ENCODE assay signal across 8 cellular contexts in the genomic region with DNA sequence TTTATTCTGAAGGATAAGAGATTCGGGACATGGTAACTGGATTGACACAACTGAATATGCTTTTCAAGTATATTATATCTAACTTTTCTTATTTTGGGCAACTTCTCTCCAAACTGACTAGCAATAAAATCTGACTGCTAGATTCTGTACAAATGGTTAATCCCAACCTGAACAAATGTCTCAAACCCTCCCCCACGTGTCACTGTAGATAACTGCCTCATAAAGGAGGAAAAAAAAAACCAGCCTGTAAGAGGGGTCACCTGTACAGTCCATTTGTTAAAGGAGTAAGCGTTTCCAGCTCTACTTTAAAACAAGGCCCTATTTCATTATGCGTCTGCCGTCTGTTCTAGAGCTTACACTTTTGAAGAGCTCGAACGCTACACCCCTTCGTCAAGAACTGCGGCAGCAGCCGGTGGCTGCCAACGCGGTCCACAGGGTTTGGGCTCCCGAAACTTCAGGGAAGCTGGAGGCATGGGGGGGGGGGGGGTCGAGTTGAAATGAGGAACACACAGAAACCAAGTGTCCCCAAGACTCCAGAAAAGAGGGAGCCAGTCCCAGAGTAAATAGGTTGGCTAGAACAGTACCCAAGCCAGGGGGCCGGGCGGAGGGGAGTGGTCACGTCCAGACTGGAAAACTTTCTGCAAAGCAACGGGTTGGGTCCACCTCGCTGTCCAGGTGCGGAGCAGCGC. TPM values are rescaled to one million over a fixed set of nuclear protein-coding genes. Genes with fewer than 3 reads are reported as not detected.
DNase-seq lines count a peak whose midpoint lies in the region; ATAC-seq, FAIRE-seq and TF ChIP-seq lines count a peak whose summit lies in the region.

No MANE protein-coding gene starts in this region.

- peaks cover 3% of the 10 kb centered on the region; the same call in 1 of the 2 replicates for H3K79me1 ChIP-seq in H1 (ENCODE audit: low read depth, low read length)

- H3K27me3 ChIP-seq in CD4-positive, CD25-positive, alpha-beta regulatory T cell (ENCODE audit: control insufficient read depth, insufficient read depth, low read length) = no peaks in the 10 kb centered on the region
- H3K27me3 ChIP-seq in Peyer's patch (no peaks in the 10 kb centered on the region), H1 (replicated peaks in 1 of 4; ENCODE audit: control insufficient read depth in 3 of 4, extremely low read depth in 1 of 4, insufficient read depth in 3 of 4, low read length in 3 of 4) (no peaks in the 10 kb centered on the region)

- H3K18ac ChIP-seq in H1 (ENCODE audit: extremely low read depth, low read length) = peak overlapping the region; percentile 97; the same call in 1 of the 2 replicates

- peak overlapping the region; percentile 44 for H4K91ac ChIP-seq in H1 (replicated peaks; ENCODE audit: insufficient read length, low read length)

- peak in 1 of 3 donors; percentile 12 for DNase-seq in CD4-positive, CD25-positive, alpha-beta regulatory T cell
- DNase-seq in Peyer's patch (peak in 1 of 3 donors; percentile 56), H1 (ENCODE audit: low read depth in 1 of 2, low spot score in 2 of 2) (no peak), mucosa of descending colon (no peak), GOT3 (lab: John Stamatoyannopoulos, UW) (no peak), ecto neural progenitor cell (ENCODE audit: low spot score) (no peak)

- no peak for FAIRE-seq in H1 (lab: Jason Lieb, UNC)

- peak overlapping the region; percentile 90 for H3K27ac ChIP-seq in CD4-positive, CD25-positive, alpha-beta regulatory T cell (ENCODE audit: insufficient read depth, low read length, poor library complexity, severe bottlenecking)
- peak overlapping the region; percentile 93 to 97 (median 96) for H3K27ac ChIP-seq in Peyer's patch
- peak overlapping the region; percentile 97 for H3K27ac ChIP-seq in H1 (ENCODE audit: low read depth, low read length)

- H3K14ac ChIP-seq in H1 (ENCODE audit: insufficient read length) = no peak overlapping the region

- H2BK120ac ChIP-seq in H1 (replicated peaks; ENCODE audit: low read depth, low read length) = no peak overlapping the region

- no peak for TF ChIP-seq RAD21 in H1 (IDR thresholded peaks at IDR 0.05 in 1 of 2, conservative IDR thresholded peaks at IDR 0.05 in 1 of 2; ENCODE audit: low read depth in 2 of 2, low read length in 2 of 2)

- peak overlapping the region; percentile 83 for H3K4me3 ChIP-seq in CD4-positive, CD25-positive, alpha-beta regulatory T cell (ENCODE audit: low read depth, low read length)
- H3K4me3 ChIP-seq in Peyer's patch (peak overlapping the region; percentile 86 to 94 (median 92)), H1 (ENCODE audit: extremely low read depth in 1 of 4, insufficient read depth in 2 of 4, low read depth in 3 of 4, low read length in 4 of 4) (peak overlapping the region; percentile 80 to 99 (median 94)), mucosa of descending colon (peak overlapping the region; percentile 84)

- peaks cover 46% of the 10 kb centered on the region for H3K4me1 ChIP-seq in CD4-positive, CD25-positive, alpha-beta regulatory T cell (ENCODE audit: control insufficient read depth, insufficient read depth, low read length, poor library complexity, severe bottlenecking)
- H3K4me1 ChIP-seq in Peyer's patch (peaks cover 0 to 28% (median 3%) of the 10 kb centered on the region in 4 donors), H1 (replicated peaks in 1 of 4; ENCODE audit: control insufficient read depth in 3 of 4, insufficient read depth in 4 of 4, low read length in 3 of 4) (peaks cover 0 to 3% (median 0%) of the 10 kb centered on the region in 4 experiments; a peak in 2 of 7 replicates), mucosa of descending colon (ENCODE audit: low read depth) (peaks cover 28% of the 10 kb centered on the region)

- H3K23ac ChIP-seq in H1 (ENCODE audit: insufficient read length) = no peak overlapping the region

- H3K23me2 ChIP-seq in H1 (ENCODE audit: low read depth, low read length) = peaks cover 3% of the 10 kb centered on the region; the same call in 1 of the 2 replicates

- WGBS in H1 (ENCODE audit: extremely low coverage in 1 of 2, insufficient coverage in 1 of 2, insufficient read length in 1 of 2, insufficient replicate concordance in 2 of 2, low coverage in 1 of 2, low lambda C conversion rate in 2 of 2, missing lambda C conversion rate in 1 of 2), 2 experiments = 9% methylated on average over 19 of the region's 21 CpGs; no CpG with 5 or more reads in 1 of the 2 experiments

- POLR2A ChIA-PET in H1 (lab: Charles Lee; ENCODE audit: partially characterized antibody) = interaction anchor here (0.9 to 2.9 kb wide), 9 partner anchors 9 to 180 kb away, joined by 3 to 21 read pairs (median 5); a partner anchor contains a TSS

- no peak overlapping the region for H2BK20ac ChIP-seq in H1 (ENCODE audit: low read length)

- peak overlapping the region; percentile 67 to 93 (median 92) for H3K27ac Mint-ChIP-seq in CD4-positive, CD25-positive, alpha-beta regulatory T cell

- peaks cover 40 to 68% (median 55%) of the 10 kb centered on the region in 4 donors for H3K4me1 Mint-ChIP-seq in CD4-positive, CD25-positive, alpha-beta regulatory T cell

- H3K9me3 Mint-ChIP-seq in CD4-positive, CD25-positive, alpha-beta regulatory T cell = peaks cover 0 to 3% (median 0%) of the 10 kb centered on the region in 7 donors

- peak overlapping the region; percentile 98 for H4K8ac ChIP-seq in H1 (ENCODE audit: extremely low read depth, insufficient read depth, low read length)

- peak overlapping the region; percentile 72 to 79 for H3K4me2 ChIP-seq in H1 (ENCODE audit: insufficient read depth in 1 of 2, low read depth in 2 of 2, low read length in 2 of 2)

- H3K4ac ChIP-seq in H1 (replicated peaks; ENCODE audit: insufficient read length, low read depth, low read length) = peak overlapping the region; percentile 57

- peak overlapping the region; percentile 90 for H4K5ac ChIP-seq in H1 (ENCODE audit: insufficient read length, low read depth, low read length)

- H2BK12ac ChIP-seq in H1 (ENCODE audit: low read depth, low read length) = no peak overlapping the region

- H3K27me3 Mint-ChIP-seq in CD4-positive, CD25-positive, alpha-beta regulatory T cell = no peaks in the 10 kb centered on the region

- peak overlapping the region; percentile 76 for H2BK5ac ChIP-seq in H1 (ENCODE audit: low read depth, low read length)

- TF ChIP-seq CTCF in Peyer's patch (IDR thresholded peaks at IDR 0.05) = no peak
- no peak for TF ChIP-seq CTCF in H1 (IDR thresholded peaks at IDR 0.05; ENCODE audit: control extremely low read depth in 1 of 3, insufficient read depth in 1 of 3, low read depth in 1 of 3, low read length in 3 of 3)
- no peak for TF ChIP-seq CTCF in mucosa of descending colon (IDR thresholded peaks at IDR 0.05)

- H3K9me3 ChIP-seq in CD4-positive, CD25-positive, alpha-beta regulatory T cell (ENCODE audit: control insufficient read depth in 2 of 2, low read length in 2 of 2) = no peaks in the 10 kb centered on the region
- H3K9me3 ChIP-seq in Peyer's patch = no peaks in the 10 kb centered on the region
- no peaks in the 10 kb centered on the region for H3K9me3 ChIP-seq in H1 (ENCODE audit: insufficient read depth in 2 of 2, low read depth in 1 of 2, low read length in 1 of 2)
- no peaks in the 10 kb centered on the region for H3K9me3 ChIP-seq in mucosa of descending colon

- ATAC-seq in CD4-positive, CD25-positive, alpha-beta regulatory T cell (ENCODE audit: low read depth in 2 of 2) = peak; percentile 26 to 34
- ATAC-seq in GM19351 (IDR thresholded peaks at IDR 0.05; ENCODE audit: unreplicated experiment) (peak; percentile 55), HG03280 (IDR thresholded peaks at IDR 0.05; ENCODE audit: unreplicated experiment) (peak; percentile 55), mucosa of descending colon (peak; percentile 69)

- H3K4me3 Mint-ChIP-seq in CD4-positive, CD25-positive, alpha-beta regulatory T cell = peak overlapping the region; percentile 83 to 98 (median 90)

- H4K20me1 ChIP-seq in H1 (replicated peaks in 1 of 2; ENCODE audit: control insufficient read depth in 1 of 2, insufficient read depth in 2 of 2, low read length in 2 of 2) = peaks cover 0 to 3% of the 10 kb centered on the region in 2 experiments

- peaks cover under 1% of the 10 kb centered on the region for H3K36me3 ChIP-seq in CD4-positive, CD25-positive, alpha-beta regulatory T cell (ENCODE audit: control insufficient read depth, insufficient read depth, low read length)
- H3K36me3 ChIP-seq in Peyer's patch (no peaks in the 10 kb centered on the region), H1 (ENCODE audit: control insufficient read depth in 2 of 4, insufficient read depth in 4 of 4, low read length in 3 of 4) (peaks cover 0 to 2% (median under 1%) of the 10 kb centered on the region in 4 experiments; a peak in 2 of 8 replicates), mucosa of descending colon (ENCODE audit: low read depth) (no peaks in the 10 kb centered on the region)

- no peak overlapping the region for H2AK5ac ChIP-seq in H1 (ENCODE audit: low read depth, low read length)

- no peak for TF ChIP-seq EP300 in H1 (IDR thresholded peaks at IDR 0.05; ENCODE audit: borderline replicate concordance in 1 of 2, low read depth in 2 of 2, low read length in 2 of 2)

- H2AFZ ChIP-seq in H1 (ENCODE audit: low read length) = peak overlapping the region; percentile 96; the same call in 1 of the 2 replicates

- peaks cover 0 to 58% of the 10 kb centered on the region in 2 experiments; a peak in 3 of 4 replicates for H3K79me2 ChIP-seq in H1 (ENCODE audit: control insufficient read depth in 1 of 2, insufficient read depth in 2 of 2, low read length in 2 of 2)

- no peak overlapping the region for H2BK15ac ChIP-seq in H1 (ENCODE audit: low read length)

- H3K56ac ChIP-seq in H1 (replicated peaks; ENCODE audit: insufficient read length, low read depth, low read length) = peak overlapping the region; percentile 86

- TF ChIP-seq POLR2A in Peyer's patch (IDR thresholded peaks at IDR 0.05) (no peak), H1 (IDR thresholded peaks at IDR 0.05; ENCODE audit: control extremely low read depth in 1 of 2, low read depth in 2 of 2, low read length in 2 of 2) (no peak)

- intact Hi-C loops in mucosa of descending colon (cut with DNase I, micrococcal nuclease) = no loop called here

- peak overlapping the region; percentile 90 to 94 (median 94) for H3K9ac ChIP-seq in H1 (replicated peaks in 1 of 4; ENCODE audit: extremely low read depth in 1 of 4, low read depth in 3 of 4, low read length in 3 of 4)

- CTCF ChIA-PET in H1 (lab: Charles Lee; ENCODE audit: partially characterized antibody) = interaction anchor here (0.7 to 1.0 kb wide), 3 partner anchors 84 to 662 kb away, joined by 3 read pairs; no protein-coding TSS in a partner anchor

- H3K36me3 Mint-ChIP-seq in CD4-positive, CD25-positive, alpha-beta regulatory T cell = peaks cover 15% of the 10 kb centered on the region

RNA-seq across cellular contexts. Expression of a gene that starts 0.5 kb away (rescaled TPM):
- 68.2 TPM for total RNA-seq in CD4-positive, CD25-positive, alpha-beta regulatory T cell
- polyA plus RNA-seq in CD4-positive, CD25-positive, alpha-beta regulatory T cell = 10 to 100 TPM; 23.2 to 47.9 (median 31.0) TPM
- total RNA-seq in Peyer's patch = 100 to 1,000 TPM in 1 of 4 donors, 10 to 100 TPM in 3; 31.1 to 175 (median 68.0) TPM
- total RNA-seq in H1 (2021; fragmentation: NEBNext Ultra II Directional; extraction: Animal tissue kit (Norgen Biotek cat#: 25700)) = 18.1 and 28.1 TPM in 2 replicates
- 6.5 and 10.5 TPM in 2 replicates for polyA plus RNA-seq in H1 (2011; rRNA removed)
- polyA plus RNA-seq in H1 (2011; cell fraction: cytosol; rRNA removed) = 10.3 TPM
- 7.6 TPM for polyA plus RNA-seq in H1 (2011; cell fraction: nucleus; rRNA removed)
- 12.5 to 16.2 TPM (median 13.7 TPM) in 4 replicates for polyA plus RNA-seq in H1 (2012, experiment 1 of 2)
- polyA plus RNA-seq in H1 (2012, experiment 2 of 2) = 1.0 TPM
- 7.9 TPM for polyA plus RNA-seq in H1 (2013, experiment 1 of 2)
- polyA plus RNA-seq in H1 (2013, experiment 2 of 2) = 7.9 TPM
- 40.5 and 51.3 TPM in 2 replicates for polyA minus RNA-seq in H1 (2011; rRNA and poly(A)+ RNA removed)
- 14.1 TPM for polyA minus RNA-seq in H1 (2011; cell fraction: cytosol; rRNA and poly(A)+ RNA removed)
- 74.2 TPM for polyA minus RNA-seq in H1 (2011; cell fraction: nucleus; rRNA and poly(A)+ RNA removed)
- 10 to 100 TPM; 46.8 to 56.4 (median 47.7) TPM for total RNA-seq in mucosa of descending colon

RNA-seq across cellular contexts. Expression of a gene that starts 0.6 kb away (rescaled TPM):
- 6.9 TPM for total RNA-seq in CD4-positive, CD25-positive, alpha-beta regulatory T cell
- 1 to 10 TPM; 4.4 to 5.0 (median 4.7) TPM for polyA plus RNA-seq in CD4-positive, CD25-positive, alpha-beta regulatory T cell
- total RNA-seq in Peyer's patch (1 to 10 TPM; 4.1 to 9.2 (median 7.7) TPM), mucosa of descending colon (1 to 10 TPM; 5.2 to 7.0 (median 7.0) TPM)
- total RNA-seq in H1 (2021; fragmentation: NEBNext Ultra II Directional; extraction: Animal tissue kit (Norgen Biotek cat#: 25700)) = 11.1 and 11.5 TPM in 2 replicates
- 4.6 and 6.1 TPM in 2 replicates for polyA plus RNA-seq in H1 (2011; rRNA removed)
- polyA plus RNA-seq in H1 (2011; cell fraction: cytosol; rRNA removed) = 8.4 TPM
- 5.5 TPM for polyA plus RNA-seq in H1 (2011; cell fraction: nucleus; rRNA removed)
- polyA plus RNA-seq in H1 (2012, experiment 1 of 2) = 6.8 to 14.2 TPM (median 7.6 TPM) in 4 replicates
- polyA plus RNA-seq in H1 (2012, experiment 2 of 2) = 1.0 TPM
- 8.0 TPM for polyA plus RNA-seq in H1 (2013, experiment 1 of 2)
- polyA plus RNA-seq in H1 (2013, experiment 2 of 2) = 7.4 TPM
- polyA minus RNA-seq in H1 (2011; rRNA and poly(A)+ RNA removed) = 7.3 and 7.6 TPM in 2 replicates
- 5.4 TPM for polyA minus RNA-seq in H1 (2011; cell fraction: cytosol; rRNA and poly(A)+ RNA removed)
- 20.9 TPM for polyA minus RNA-seq in H1 (2011; cell fraction: nucleus; rRNA and poly(A)+ RNA removed)

RNA-seq across cellular contexts. Expression of a gene that starts 16.8 kb away (rescaled TPM):
- 15.5 TPM for total RNA-seq in CD4-positive, CD25-positive, alpha-beta regulatory T cell
- polyA plus RNA-seq in CD4-positive, CD25-positive, alpha-beta regulatory T cell = 10 to 100 TPM; 29.6 to 47.4 (median 35.5) TPM
- 10 to 100 TPM; 10.9 to 29.4 (median 17.3) TPM for total RNA-seq in Peyer's patch
- 18.1 and 18.2 TPM in 2 replicates for total RNA-seq in H1 (2021; fragmentation: NEBNext Ultra II Directional; extraction: Animal tissue kit (Norgen Biotek cat#: 25700))
- polyA plus RNA-seq in H1 (2011; rRNA removed) = 3.0 and 6.8 TPM in 2 replicates
- 8.4 TPM for polyA plus RNA-seq in H1 (2011; cell fraction: cytosol; rRNA removed)
- 3.3 TPM for polyA plus RNA-seq in H1 (2011; cell fraction: nucleus; rRNA removed)
- polyA plus RNA-seq in H1 (2012, experiment 1 of 2) = 8.0 to 23.1 TPM (median 11.9 TPM) in 4 replicates
- polyA plus RNA-seq in H1 (2012, experiment 2 of 2) = 2.9 TPM
- polyA plus RNA-seq in H1 (2013, experiment 1 of 2) = 18.9 TPM
- polyA plus RNA-seq in H1 (2013, experiment 2 of 2) = 25.7 TPM
- polyA minus RNA-seq in H1 (2011; rRNA and poly(A)+ RNA removed) = 5.0 and 7.6 TPM in 2 replicates
- polyA minus RNA-seq in H1 (2011; cell fraction: cytosol; rRNA and poly(A)+ RNA removed) = 7.6 TPM
- polyA minus RNA-seq in H1 (2011; cell fraction: nucleus; rRNA and poly(A)+ RNA removed) = 12.9 TPM
- 10 to 100 TPM; 51.7 to 73.8 (median 66.6) TPM for total RNA-seq in mucosa of descending colon
